ENCODE assay signal across 9 cellular contexts in the genomic region with DNA sequence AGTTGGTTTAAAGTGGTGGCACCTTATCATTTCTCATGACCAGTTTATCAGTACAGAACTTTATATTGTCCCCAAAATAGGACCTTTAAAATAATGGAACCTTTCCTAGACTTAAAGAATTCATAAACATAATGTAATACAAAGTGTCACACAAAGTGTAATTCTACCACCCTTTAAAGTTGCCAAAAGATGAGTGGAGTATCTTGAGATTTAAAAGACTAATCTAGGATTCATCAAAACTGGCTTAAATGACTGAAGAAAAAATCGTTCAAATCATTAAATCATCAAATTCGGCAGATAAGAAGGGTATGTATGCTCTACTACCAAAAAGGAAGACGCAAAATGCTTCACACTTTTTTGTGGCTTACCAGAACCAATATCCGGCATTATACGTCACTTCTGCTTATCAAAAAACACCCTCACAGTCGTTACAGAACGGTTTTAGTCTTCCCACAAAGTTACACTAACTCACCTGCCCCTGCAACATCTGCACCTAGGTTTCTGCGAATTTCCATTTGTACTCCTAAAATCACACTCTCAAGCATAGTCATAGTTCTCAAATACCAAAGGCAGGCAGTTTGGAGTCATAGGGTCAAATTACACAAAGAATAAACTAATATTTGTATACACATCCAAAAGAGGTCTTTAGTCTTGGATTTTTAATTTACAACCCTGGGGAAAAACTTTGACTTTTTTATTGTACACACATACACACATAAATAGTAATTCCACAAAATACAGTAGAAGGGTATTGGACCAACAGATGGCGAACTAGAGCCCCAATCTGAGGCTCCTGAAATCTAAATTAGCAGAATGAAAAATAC. TPM values are rescaled to one million over a fixed set of nuclear protein-coding genes. Genes with fewer than 3 reads are reported as not detected.
DNase-seq lines count a peak whose midpoint lies in the region; ATAC-seq, FAIRE-seq and TF ChIP-seq lines count a peak whose summit lies in the region.
"Had no signal": no experiment of that assay in that cellular context is flagged by ENCODE, and none has a peak within 500 bp of the region (broad histone marks: within the 10 kb centered on the region; RNA-seq: fewer than 3 reads in every experiment).

No MANE protein-coding gene starts in this region.

- dilution Hi-C loops in keratinocyte (cut with MboI; ENCODE audit: extremely low pct_ligation_motif_present, low sequenced_read_pairs), result no loop called here

- BruUV-seq in Caco-2 (replicated peaks; lab: Mats Ljungman, UMichigan), result TSS peak; percentile 49

- peaks cover 10% of the 10 kb centered on the region for H4K20me1 ChIP-seq in keratinocyte (ENCODE audit: control insufficient read depth, extremely low read depth, insufficient read depth, low read length)

- H3K36me3 ChIP-seq in Caco-2 (ENCODE audit: control insufficient read depth, insufficient read depth, low read length) (no peaks in the 10 kb centered on the region), keratinocyte (ENCODE audit: control insufficient read depth in 2 of 2, extremely low read depth in 1 of 2, insufficient read depth in 2 of 2, low read length in 2 of 2) (peaks cover 3 to 9% of the 10 kb centered on the region in 2 experiments)

- H3K27me3 ChIP-seq in Caco-2 (replicated peaks; ENCODE audit: control insufficient read depth, insufficient read depth, low read length) (no peaks in the 10 kb centered on the region), keratinocyte (ENCODE audit: control insufficient read depth, extremely low read depth, insufficient read depth, low read length) (no peaks in the 10 kb centered on the region)

- no peak overlapping the region for H2AFZ ChIP-seq in keratinocyte (ENCODE audit: control insufficient read depth, low read length)

- no peak for FAIRE-seq in keratinocyte (lab: Jason Lieb, UNC)
- FAIRE-seq: colon had no signal

- H3K27me3 Mint-ChIP-seq in Caco-2 (ENCODE audit: insufficient read depth, unreplicated experiment), result no peaks in the 10 kb centered on the region

- H3K4me1 Mint-ChIP-seq in Caco-2 (ENCODE audit: low read depth, unreplicated experiment), result peaks cover 27% of the 10 kb centered on the region

- H3K9ac ChIP-seq in keratinocyte (ENCODE audit: control insufficient read depth, extremely low read depth, insufficient read depth, low read length), result peak overlapping the region; percentile 99

- peak overlapping the region; percentile 80 for H3K4me2 ChIP-seq in keratinocyte (ENCODE audit: control insufficient read depth, extremely low read depth, insufficient read depth, low read depth, low read length)

- CTCF ChIA-PET in Caco-2 (lab: Charles Lee), result interaction anchor here (1.5 kb wide), 1 partner anchor 12 kb away, joined by 5 read pairs; no protein-coding TSS in a partner anchor

- ATAC-seq in HG02852 (IDR thresholded peaks at IDR 0.05; ENCODE audit: unreplicated experiment), result no peak

- peaks cover 6% of the 10 kb centered on the region for H3K9me1 ChIP-seq in keratinocyte (ENCODE audit: control insufficient read depth, extremely low read depth, insufficient read depth, low read length)

- H3K4me1 ChIP-seq in Caco-2 (peaks cover 35% of the 10 kb centered on the region), keratinocyte (ENCODE audit: control insufficient read depth, extremely low read depth, insufficient read depth, low read length) (peaks cover 25% of the 10 kb centered on the region)

- POLR2A ChIA-PET in Caco-2 (lab: Charles Lee), result no interaction called here

- TF ChIP-seq CTCF in Caco-2 (IDR thresholded peaks at IDR 0.05; ENCODE audit: insufficient read depth in 1 of 2, low read depth in 1 of 2, low read length in 1 of 2, severe bottlenecking in 1 of 2, unreplicated experiment in 1 of 2), result peak; percentile 57 to 62
- peak; percentile 61 for TF ChIP-seq CTCF in HFF-Myc (IDR thresholded peaks at IDR 0.05; ENCODE audit: low read depth, low read length, missing control alignments)
- peak; percentile 14 to 75 (median 51) for TF ChIP-seq CTCF in keratinocyte (optimal IDR thresholded peaks at IDR 0.05 in 1 of 3, IDR thresholded peaks at IDR 0.05 in 1 of 3, conservative IDR thresholded peaks at IDR 0.05 in 1 of 3; ENCODE audit: extremely low read depth in 1 of 3, insufficient read depth in 2 of 3, low read length in 3 of 3)

- DNase-seq in Caco-2, result peak in 1 of 2 experiments; percentile 40
- DNase-seq in HFF-Myc (ENCODE audit: extremely low read depth, low read depth), result peak; percentile 38
- DNase-seq in RPMI7951 (ENCODE audit: low read depth), result peak; percentile 43
- DNase-seq in keratinocyte (ENCODE audit: low read depth, low spot score), result no peak
- peak; percentile 21 to 45 for DNase-seq in stimulated activated CD8-positive, alpha-beta memory T cell treated with anti-CD3 and anti-CD28 coated beads, Interleukin-2, amount 100 ng/mL, for 1 hour (ENCODE audit: low read depth in 2 of 2)
- DNase-seq in 8988T, result no peak

- H3K79me2 ChIP-seq in keratinocyte (ENCODE audit: control insufficient read depth, insufficient read depth, low read length), result peaks cover 80% of the 10 kb centered on the region

- H3K9me3 Mint-ChIP-seq in Caco-2 (ENCODE audit: unreplicated experiment), result no peaks in the 10 kb centered on the region

- intact Hi-C loops in Caco-2 (cut with micrococcal nuclease; ENCODE audit: unreplicated experiment), result loop anchor here (1.0 to 10.0 kb wide), 2 partner anchors 19 to 90 kb away; no protein-coding TSS in a partner anchor

- H3K9me3 ChIP-seq in Caco-2, result no peaks in the 10 kb centered on the region
- H3K9me3 ChIP-seq in keratinocyte (ENCODE audit: control insufficient read depth, low read depth, low read length), result no peaks in the 10 kb centered on the region

- H3K4me3 Mint-ChIP-seq in Caco-2 (ENCODE audit: unreplicated experiment), result peak overlapping the region; percentile 98

- peak overlapping the region; percentile 23 for H3K27ac Mint-ChIP-seq in Caco-2 (ENCODE audit: unreplicated experiment)

- H3K36me3 Mint-ChIP-seq in Caco-2 (ENCODE audit: insufficient read depth, unreplicated experiment), result peaks cover 26% of the 10 kb centered on the region

- H3K27ac ChIP-seq in angular gyrus (ENCODE audit: low read depth, low read length) (peak overlapping the region; percentile 100), keratinocyte (ENCODE audit: control insufficient read depth, insufficient read depth, low read length) (peak overlapping the region; percentile 85)

- H3K4me3 ChIP-seq in Caco-2 (ENCODE audit: low read depth, low read length) (peak overlapping the region; percentile 97), HFF-Myc (replicated peaks; ENCODE audit: low read depth, low read length) (peak overlapping the region; percentile 92), keratinocyte (ENCODE audit: control insufficient read depth in 2 of 3, extremely low read depth in 1 of 3, insufficient read depth in 2 of 3, low read depth in 1 of 3, low read length in 3 of 3) (peak overlapping the region; percentile 65 to 93 (median 65))

RNA-seq across cellular contexts. Expression of a gene that starts 1.4 kb away (rescaled TPM):
- total RNA-seq in Caco-2 (2022), result 83.0 and 88.9 TPM in 2 replicates
- total RNA-seq in RPMI7951 (2014; rRNA removed; shearing (Covaris generic)), result 16.0 and 23.7 TPM in 2 replicates
- polyA plus RNA-seq in keratinocyte, result 10.2 to 17.6 TPM (median 13.7 TPM) in 3 replicates
- polyA plus RNA-seq in keratinocyte (2011; ENCODE audit: low read depth), result 28.4 TPM
- 10.7 and 18.2 TPM in 2 replicates for polyA plus RNA-seq in keratinocyte (2011; cell fraction: cytosol; rRNA removed)
- polyA plus RNA-seq in keratinocyte (2011; cell fraction: nucleus; rRNA removed), result 63.4 and 68.9 TPM in 2 replicates
- polyA plus RNA-seq in keratinocyte (2012; ENCODE audit: low replicate concordance), result 12.8 and 26.5 TPM in 2 replicates
- 34.9 to 104 TPM (median 73.7 TPM) in 3 replicates for polyA minus RNA-seq in keratinocyte
- polyA minus RNA-seq in keratinocyte (2011; cell fraction: cytosol; rRNA and poly(A)+ RNA removed), result 44.5 TPM
- 91.0 and 157 TPM in 2 replicates for polyA minus RNA-seq in keratinocyte (2011; cell fraction: nucleus; rRNA and poly(A)+ RNA removed)

Comparison
In these comparisons a context has a peak if more than half of its experiments do, and no peak if none do; other contexts are left out.
1. DNase-seq: peak in HFF-Myc (single experiment), RPMI7951 (single experiment) and stimulated activated CD8-positive, alpha-beta memory T cell treated with anti-CD3 and anti-CD28 coated beads, Interleukin-2, amount 100 ng/mL, for 1 hour (2 of 2); none in keratinocyte (single experiment) and 8988T (single experiment).
2. Peak in every context shown above with its lines, with median percentiles within 50 percentile points of each other: H3K4me3 ChIP-seq and CTCF ChIP-seq.